Comparison of ENCODE assay signal across 8 cellular contexts in the genomic region with DNA sequence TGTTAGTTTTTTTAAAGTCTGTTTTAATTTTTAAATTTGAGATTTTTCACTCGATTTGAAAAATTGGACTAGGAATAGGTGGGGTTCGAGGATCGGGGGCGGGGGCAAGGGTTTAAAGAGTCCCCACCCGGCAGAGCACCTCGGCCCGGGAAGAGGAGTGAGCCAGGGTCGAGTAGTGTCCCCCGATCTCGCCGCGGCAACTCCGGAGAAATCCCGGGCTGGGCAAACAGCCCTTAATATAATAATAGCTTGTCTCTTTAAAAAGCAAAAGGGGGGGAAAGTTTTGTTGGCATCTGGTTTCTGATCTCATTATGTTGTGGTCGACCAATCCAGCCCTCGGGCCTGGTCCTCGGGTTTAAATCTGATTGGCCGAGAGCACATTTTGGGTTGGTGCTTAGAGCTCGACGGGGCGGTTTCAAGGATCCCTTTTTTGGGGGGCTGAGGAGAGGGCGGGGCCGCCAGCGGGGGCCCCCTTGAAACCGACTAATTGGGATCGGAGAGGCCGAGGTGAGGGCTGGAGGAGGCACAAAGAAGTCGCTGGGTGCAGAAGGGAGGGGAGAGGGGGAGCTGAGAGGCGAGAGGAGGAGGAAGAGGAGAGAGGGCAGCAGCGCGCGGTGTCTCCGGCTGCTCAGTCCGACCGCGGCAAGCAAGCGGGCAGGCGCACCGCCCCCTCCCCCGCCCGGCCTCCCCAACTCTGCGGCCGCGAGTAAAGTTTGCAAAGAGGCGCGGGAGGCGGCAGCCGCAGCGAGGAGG. TPM values are rescaled to one million over a fixed set of nuclear protein-coding genes. Genes with fewer than 3 reads are reported as not detected.
DNase-seq lines count a peak whose midpoint lies in the region; ATAC-seq and TF ChIP-seq lines count a peak whose summit lies in the region.

A gene (plus strand): TSS at position 631 of the 753 bp plus-strand sequence. CDS start 205 bp downstream, outside the sequence.

- no peaks in the 10 kb centered on the region for H3K27me3 ChIP-seq in BJ (ENCODE audit: control insufficient read depth, insufficient read depth, low read length)
- peaks cover 38% of the 10 kb centered on the region for H3K27me3 ChIP-seq in iPS-18a (ENCODE audit: control insufficient read depth, insufficient read depth, low read length)
- peaks cover 18 to 35% (median 34%) of the 10 kb centered on the region in 3 donors for H3K27me3 ChIP-seq in sigmoid colon

- peaks cover 63 to 66% of the 10 kb centered on the region in 2 donors for H3K27me3 Mint-ChIP-seq in T-cell

- intact Hi-C loops in sigmoid colon (cut with DNase I): no loop called here

- DNase-seq in BJ (ENCODE audit: low read depth) (peak; percentile 96), NCI-H146 (lab: John Stamatoyannopoulos, UW) (peak; percentile 74), T-cell (peak in 22 of 34 experiments; percentile 6 to 53 (median 26)), T47D (ENCODE audit: low read depth in 1 of 2, low spot score in 1 of 2) (peak; percentile 99 to 100), sigmoid colon (peak; percentile 95)

- peak within 1 kb of the TSS; percentile 92 for H3K27ac ChIP-seq in iPS-18a (ENCODE audit: low read length)
- peak within 1 kb of the TSS; percentile 61 to 84 (median 80) for H3K27ac ChIP-seq in sigmoid colon

- H3K4me1 Mint-ChIP-seq in T-cell: peaks cover 26 to 32% (median 26%) of the 10 kb centered on the region in 3 donors

- H3K9me3 Mint-ChIP-seq in T-cell: no peaks in the 10 kb centered on the region

- peak within 1 kb of the TSS; percentile 23 to 73 for H3K27ac Mint-ChIP-seq in T-cell

- ATAC-seq in GM21515 (IDR thresholded peaks at IDR 0.05; ENCODE audit: unreplicated experiment) (peak; percentile 72), T-cell (replicated peaks in 1 of 4) (peak; percentile 58 to 81 (median 62)), GM19035 (IDR thresholded peaks at IDR 0.05; ENCODE audit: unreplicated experiment) (no peak)

- 0 to 1% methylated on average over 49 of the region's 49 CpGs for WGBS in sigmoid colon, 2 donors

- H3K36me3 Mint-ChIP-seq in T-cell: no peaks in the 10 kb centered on the region

- H3K36me3 ChIP-seq in BJ (ENCODE audit: control insufficient read depth, insufficient read depth, low read length) (peaks cover 6% of the 10 kb centered on the region), iPS-18a (ENCODE audit: control insufficient read depth, low read depth, low read length) (no peaks in the 10 kb centered on the region), sigmoid colon (no peaks in the 10 kb centered on the region)

- TF ChIP-seq EP300 in sigmoid colon (IDR thresholded peaks at IDR 0.05): no peak

- CTCF ChIA-PET in BJ (lab: Yijun Ruan, JAX): interaction anchor here (0.8 to 3.5 kb wide), 8 partner anchors 12 to 80 kb away, joined by 3 to 27 read pairs (median 6); no protein-coding TSS in a partner anchor
- CTCF ChIA-PET in T-cell (lab: Charles Lee): interaction anchor here in 1 of 2 donors (1.0 kb wide), 2 partner anchors 10 to 24 kb away, joined by 3 to 4 read pairs; no protein-coding TSS in a partner anchor

- TF ChIP-seq CTCF in BJ (IDR thresholded peaks at IDR 0.05; ENCODE audit: insufficient read depth, low read depth, low read length): no peak
- TF ChIP-seq CTCF in sigmoid colon (IDR thresholded peaks at IDR 0.05): no peak

- H3K9me3 ChIP-seq in iPS-18a (ENCODE audit: control insufficient read depth, low read depth, low read length) (no peaks in the 10 kb centered on the region), sigmoid colon (no peaks in the 10 kb centered on the region)

- POLR2A ChIA-PET in BJ (lab: Charles Lee): interaction anchor here (0.8 to 2.4 kb wide), 4 partner anchors 10 to 30 kb away, joined by 3 to 23 read pairs (median 5); no protein-coding TSS in a partner anchor
- POLR2A ChIA-PET in T-cell (lab: Charles Lee): no interaction called here

- in situ Hi-C loops in T47D (cut with HindIII; ENCODE audit: low pct_unique_long_range_greater_than_20kb, low sequenced_read_pairs): no loop called here

- H3K4me1 ChIP-seq in iPS-18a (ENCODE audit: control insufficient read depth, low read depth, low read length): peaks cover 33% of the 10 kb centered on the region
- H3K4me1 ChIP-seq in sigmoid colon: peaks cover 0 to 44% (median 20%) of the 10 kb centered on the region in 4 donors

- TF ChIP-seq POLR2A in sigmoid colon (IDR thresholded peaks at IDR 0.05): no peak

- peak within 1 kb of the TSS; percentile 89 for H3K9ac ChIP-seq in iPS-18a (ENCODE audit: low read length)

- H3K4me3 ChIP-seq in BJ (ENCODE audit: low read depth, low read length) (peak within 1 kb of the TSS; percentile 76), iPS-18a (ENCODE audit: low read length) (peak within 1 kb of the TSS; percentile 83), sigmoid colon (peak within 1 kb of the TSS; percentile 49 to 69 (median 57))

- H3K4me3 Mint-ChIP-seq in T-cell: peak within 1 kb of the TSS; percentile 87 to 90 (median 89)

RNA-seq across cellular contexts. Expression of the gene that starts here (rescaled TPM):
- polyA plus RNA-seq in BJ (2011; rRNA removed) (57.1 and 93.1 TPM in 2 replicates), sigmoid colon (1 to 10 TPM in 2 of 3 donors, under 1 TPM in 1; 0.60 to 1.4 (median 1.2) TPM)
- polyA minus RNA-seq in BJ (2011; rRNA and poly(A)+ RNA removed): 95.2 and 116 TPM in 2 replicates
- total RNA-seq in T-cell (under 1 TPM in 3 of 5 donors, not detected in 2; 0.20 to 0.38 (median 0.38) TPM), sigmoid colon (1 to 10 TPM; 2.1 to 2.8 (median 2.5) TPM)

Comparison
In these comparisons a context has a peak if more than half of its experiments do, and no peak if none do; other contexts are left out.
1. RNA of the gene that starts here (polyA plus RNA-seq): 57.1 to 93.1 TPM in BJ; 0.60 to 1.4 TPM in sigmoid colon; every median in the first group is over 10 times any median in the second.
2. Peak in DNase-seq and ATAC-seq in T-cell; RNA of the gene not detected or under 1 TPM.
3. DNase-seq: peak in every context shown above with its lines; median percentile 100 in T47D; 96 in BJ; 95 in sigmoid colon; 74 in NCI-H146; 26 in T-cell.
4. Peak in every context shown above with its lines, with median percentiles within 50 percentile points of each other: H3K4me3 ChIP-seq.